In genomic region chr11:73157141-73158010, GRCh38 we compare ENCODE assay signal across 8 cellular contexts. TPM values are rescaled to one million over a fixed set of nuclear protein-coding genes. Genes with fewer than 3 reads are reported as not detected.
A peak's percentile ranks its signal among the peaks of the same experiment; 100 is the strongest.
DNase-seq lines count a peak whose midpoint lies in the region; ATAC-seq and TF ChIP-seq lines count a peak whose summit lies in the region.

No MANE protein-coding gene starts in this region.

- H3K4me3 ChIP-seq in OCI-LY1 (ENCODE audit: low read depth, low read length, poor library complexity, severe bottlenecking) (peak overlapping the region; percentile 30), heart right ventricle (no peak overlapping the region), stomach smooth muscle (ENCODE audit: low read length in 2 of 2) (peak overlapping the region in 1 of 2 donors; percentile 35)

- H2AFZ ChIP-seq in OCI-LY1 (ENCODE audit: low read length), result no peak overlapping the region

- H3K27me3 ChIP-seq in OCI-LY1 (ENCODE audit: insufficient read depth, low read length) (no peaks in the 10 kb centered on the region), heart right ventricle (no peaks in the 10 kb centered on the region), stomach smooth muscle (ENCODE audit: control insufficient read depth in 1 of 2, insufficient read depth in 2 of 2, low read length in 2 of 2) (no peaks in the 10 kb centered on the region)

- peak overlapping the region; percentile 59 for H3K4me2 ChIP-seq in OCI-LY1 (ENCODE audit: low read length)

- H3K27ac ChIP-seq in OCI-LY1 (ENCODE audit: low read depth, low read length, poor library complexity, severe bottlenecking) (peak overlapping the region; percentile 100), heart right ventricle (peak overlapping the region; percentile 78 to 89 (median 84)), stomach smooth muscle (ENCODE audit: low read length) (peak overlapping the region; percentile 24)

- ATAC-seq in GM21723 (IDR thresholded peaks at IDR 0.05; ENCODE audit: unreplicated experiment), result peak; percentile 28
- ATAC-seq in heart right ventricle, result peak; percentile 85 to 92 (median 88)

- H3K4me1 Mint-ChIP-seq in immature natural killer cell, result peaks cover 38 to 50% of the 10 kb centered on the region in 2 donors

- H3K36me3 Mint-ChIP-seq in immature natural killer cell, result no peaks in the 10 kb centered on the region

- peaks cover 0 to 2% (median 0%) of the 10 kb centered on the region in 3 donors for H3K27me3 Mint-ChIP-seq in immature natural killer cell (ENCODE audit: low read depth in 3 of 3)

- no peaks in the 10 kb centered on the region for H3K36me3 ChIP-seq in OCI-LY1 (ENCODE audit: insufficient read depth, low read length)
- no peaks in the 10 kb centered on the region for H3K36me3 ChIP-seq in heart right ventricle
- H3K36me3 ChIP-seq in stomach smooth muscle (ENCODE audit: control insufficient read depth in 2 of 2, insufficient read depth in 2 of 2, low read length in 2 of 2), result no peaks in the 10 kb centered on the region

- 32 to 36% methylated on average over 9 of the region's 9 CpGs for WGBS in heart right ventricle, 2 donors

- peak overlapping the region in 1 of 5 donors; percentile 7 for H3K4me3 Mint-ChIP-seq in immature natural killer cell

- peak overlapping the region; percentile 57 for H3K9ac ChIP-seq in OCI-LY1 (ENCODE audit: low read length)
- no peak overlapping the region for H3K9ac ChIP-seq in stomach smooth muscle (ENCODE audit: low read length in 2 of 2)

- H3K9me2 ChIP-seq in OCI-LY1 (ENCODE audit: low read depth, low read length), result no peaks in the 10 kb centered on the region

- H4K20me1 ChIP-seq in OCI-LY1 (ENCODE audit: insufficient read depth, low read length), result no peaks in the 10 kb centered on the region

- intact Hi-C loops in heart right ventricle (cut with DNase I), result no loop called here

- no peak for TF ChIP-seq CTCF in OCI-LY1 (IDR thresholded peaks at IDR 0.05; ENCODE audit: low read length)
- TF ChIP-seq CTCF in heart right ventricle (IDR thresholded peaks at IDR 0.05), result peak in 1 of 9 donors; percentile 5

- DNase-seq in GF-D8 (lab: John Stamatoyannopoulos, UW), result peak; percentile 39
- peak; percentile 57 to 74 for DNase-seq in heart right ventricle
- DNase-seq in NCI-H446 treated with DMSO at 0.1 percent for 48 hours (lab: John Stamatoyannopoulos, UW), result no peak
- no peak for DNase-seq in immature natural killer cell
- no peak for DNase-seq in RKO (ENCODE audit: low spot score)

- peaks cover 15% of the 10 kb centered on the region; the same call in 1 of the 2 replicates for H3F3A ChIP-seq in OCI-LY1 (ENCODE audit: insufficient read depth, low read length)

- H3K9me3 Mint-ChIP-seq in immature natural killer cell, result no peaks in the 10 kb centered on the region

- H3K4me1 ChIP-seq in OCI-LY1 (ENCODE audit: insufficient read depth, low read length, severe bottlenecking) (peaks cover 78% of the 10 kb centered on the region), heart right ventricle (peaks cover 6 to 77% (median 50%) of the 10 kb centered on the region in 9 donors), stomach smooth muscle (ENCODE audit: control insufficient read depth, insufficient read depth, low read length) (peaks cover 40% of the 10 kb centered on the region)

- H3K79me2 ChIP-seq in OCI-LY1 (ENCODE audit: insufficient read depth, low read length), result no peaks in the 10 kb centered on the region

- no peaks in the 10 kb centered on the region for H3K9me3 ChIP-seq in OCI-LY1 (ENCODE audit: low read length)
- no peaks in the 10 kb centered on the region for H3K9me3 ChIP-seq in heart right ventricle
- H3K9me3 ChIP-seq in stomach smooth muscle (ENCODE audit: control insufficient read depth in 2 of 2, low read length in 2 of 2), result no peaks in the 10 kb centered on the region

- peak overlapping the region in 1 of 6 donors; percentile 16 for H3K27ac Mint-ChIP-seq in immature natural killer cell

RNA-seq across cellular contexts. Expression of gene FCHSD2, which starts 15.3 kb away (rescaled TPM):
- total RNA-seq in heart right ventricle, result 10 to 100 TPM; 28.1 to 48.4 (median 39.0) TPM
- 10 to 100 TPM; 16.1 to 17.1 TPM for polyA plus RNA-seq in heart right ventricle
- polyA plus RNA-seq in immature natural killer cell, result 10 to 100 TPM in 2 of 3 donors, 1 to 10 TPM in 1; 9.7 to 25.6 (median 11.9) TPM

Comparison
In these comparisons a context has a peak if more than half of its experiments do, and no peak if none do; other contexts are left out.
1. DNase-seq: peak in GF-D8 (single experiment) and heart right ventricle (2 of 2); none in NCI-H446 treated with DMSO at 0.1 percent for 48 hours (single experiment), immature natural killer cell (0 of 3) and RKO (single experiment).
2. H3K27ac ChIP-seq: peak in every context shown above with its lines; median percentile 100 in OCI-LY1; 84 in heart right ventricle; 24 in stomach smooth muscle.